16 cellular contexts compared by ENCODE assay signal in genomic region chr1:93338426-93338825, GRCh38. TPM values are rescaled to one million over a fixed set of nuclear protein-coding genes. Genes with fewer than 3 reads are reported as not detected.
DNase-seq lines count a peak whose midpoint lies in the region; ATAC-seq and TF ChIP-seq lines count a peak whose summit lies in the region.
"Had no signal": no experiment of that assay in that cellular context is flagged by ENCODE, and none has a peak within 500 bp of the region (broad histone marks: within the 10 kb centered on the region; RNA-seq: fewer than 3 reads in every experiment).

No MANE protein-coding gene starts in this region.

- intact Hi-C loops in Right ventricle myocardium inferior (cut with DNase I), result no loop called here

- no peaks in the 10 kb centered on the region for H3K79me2 ChIP-seq in smooth muscle cell (ENCODE audit: low read depth)

- ATAC-seq in GM19395 (IDR thresholded peaks at IDR 0.05; ENCODE audit: unreplicated experiment) (no peak), Right ventricle myocardium inferior (no peak)
- ATAC-seq: right lobe of liver had no signal

- H3K9ac ChIP-seq in smooth muscle cell (ENCODE audit: low read depth), result no peak overlapping the region
- H3K9ac ChIP-seq: KMS-11 had no signal

- H3K27ac ChIP-seq in SJSA1 (peak overlapping the region; percentile 92), smooth muscle cell (ENCODE audit: low read depth) (peak overlapping the region; percentile 37)
- H3K27ac ChIP-seq: colonic mucosa, KMS-11, right lobe of liver, SK-N-MC had no signal

- DNase-seq in HCEC 1CT (peak; percentile 96), SJSA1 (ENCODE audit: low read depth in 1 of 2, low spot score in 2 of 2) (peak; percentile 82 to 91), fibroblast of gingiva (ENCODE audit: low read depth) (peak; percentile 79), smooth muscle cell (lab: John Stamatoyannopoulos, UW; ENCODE audit: unreplicated experiment) (no peak), COLO668 (lab: John Stamatoyannopoulos, UW; ENCODE audit: unreplicated experiment) (no peak), Right ventricle myocardium inferior (ENCODE audit: missing footprints) (no peak), HUDEP-2 (lab: John Stamatoyannopoulos, UW; ENCODE audit: unreplicated experiment in 76 of 76) (no peak)
- DNase-seq: activated CD4-positive, alpha-beta T cell treated with anti-CD3 and anti-CD28 coated beads, Interleukin-2, amount 10 ng/mL, durations not matched to agents 24 days and 14 days; activated gamma-delta T cell treated with Interleukin-2 at 50 U/mL for 16 hours; colonic mucosa; DND-41; NCI-H510A; right lobe of liver had no signal

- no peaks in the 10 kb centered on the region for H3F3A ChIP-seq in smooth muscle cell (ENCODE audit: low read depth)

- peak overlapping the region; percentile 19 for H3K4me2 ChIP-seq in smooth muscle cell
- H3K4me2 ChIP-seq: KMS-11 had no signal

- no peaks in the 10 kb centered on the region for H3K27me3 ChIP-seq in SJSA1 (replicated peaks)
- no peaks in the 10 kb centered on the region for H3K27me3 ChIP-seq in smooth muscle cell (ENCODE audit: low read depth)
- H3K27me3 ChIP-seq: colonic mucosa, right lobe of liver had no signal

- no peaks in the 10 kb centered on the region for H3K9me3 ChIP-seq in SJSA1 (replicated peaks)
- H3K9me3 ChIP-seq in smooth muscle cell (replicated peaks; ENCODE audit: low read depth), result no peaks in the 10 kb centered on the region
- H3K9me3 ChIP-seq: colonic mucosa, right lobe of liver had no signal

- peaks cover 40% of the 10 kb centered on the region for H3K4me1 ChIP-seq in SJSA1 (replicated peaks)
- H3K4me1 ChIP-seq in smooth muscle cell (ENCODE audit: low read depth), result no peaks in the 10 kb centered on the region
- H3K4me1 ChIP-seq: colonic mucosa, right lobe of liver had no signal

- H2AFZ ChIP-seq in smooth muscle cell (ENCODE audit: low read depth), result no peak overlapping the region

- H3K4me3 ChIP-seq in SJSA1 (no peak overlapping the region), smooth muscle cell (no peak overlapping the region)
- H3K4me3 ChIP-seq: colonic mucosa, right lobe of liver, SK-N-MC had no signal

- H3K36me3 ChIP-seq in SJSA1 (peaks cover 8% of the 10 kb centered on the region; the same call in 1 of the 2 replicates), smooth muscle cell (ENCODE audit: low read depth) (no peaks in the 10 kb centered on the region)
- H3K36me3 ChIP-seq: colonic mucosa had no signal

- 6% methylated on average over 3 of the region's 3 CpGs for WGBS in smooth muscle cell (ENCODE audit: low lambda C conversion rate)

- TF ChIP-seq CTCF in smooth muscle cell (IDR thresholded peaks at IDR 0.05; ENCODE audit: borderline replicate concordance, insufficient read depth, poor library complexity, severe bottlenecking), result no peak

- no peaks in the 10 kb centered on the region for H4K20me1 ChIP-seq in smooth muscle cell (ENCODE audit: low read depth)

RNA-seq across cellular contexts. Expression of gene DR1, which starts 7.3 kb away (rescaled TPM):
- total RNA-seq in SJSA1 (2014; rRNA removed; shearing (Covaris generic)), result 80.0 and 117 TPM in 2 replicates
- 55.5 and 63.4 TPM in 2 replicates for total RNA-seq in smooth muscle cell
- 33.8 and 37.3 TPM in 2 replicates for polyA plus RNA-seq in smooth muscle cell
- 37.1 TPM for total RNA-seq in Right ventricle myocardium inferior

Comparison
In these comparisons a context has a peak if more than half of its experiments do, and no peak if none do; other contexts are left out.
1. DNase-seq: peak in HCEC 1CT (single experiment), SJSA1 (2 of 2) and fibroblast of gingiva (single experiment); none in smooth muscle cell (single experiment), COLO668 (single experiment), Right ventricle myocardium inferior (single experiment) and HUDEP-2 (0 of 76).